Comparison of ENCODE assay signal across 18 cellular contexts in the genomic region with DNA sequence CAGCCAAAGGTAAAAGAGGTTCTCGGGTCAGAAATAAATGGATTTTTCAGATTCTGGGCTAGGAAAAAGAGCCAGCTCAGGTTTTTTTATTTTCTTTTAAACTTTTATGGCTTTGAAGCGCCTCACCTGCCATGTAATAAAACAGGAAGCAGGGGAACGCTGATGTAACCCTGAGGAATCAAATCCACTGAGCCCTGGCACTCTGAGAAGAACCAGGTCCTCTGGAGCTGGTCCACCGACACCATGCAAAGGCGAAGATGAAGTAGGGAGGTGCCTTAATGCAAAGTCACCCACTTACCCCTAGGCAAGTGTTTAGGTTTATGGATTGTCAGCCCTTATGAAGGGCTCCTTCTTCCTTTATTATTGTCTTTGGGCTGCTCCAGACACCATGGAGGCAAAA. TPM values are rescaled to one million over a fixed set of nuclear protein-coding genes. Genes with fewer than 3 reads are reported as not detected.
DNase-seq lines count a peak whose midpoint lies in the region; ATAC-seq and TF ChIP-seq lines count a peak whose summit lies in the region.
"Had no signal": no experiment of that assay in that cellular context is flagged by ENCODE, and none has a peak within 500 bp of the region (broad histone marks: within the 10 kb centered on the region; RNA-seq: fewer than 3 reads in every experiment).

No MANE protein-coding gene starts in this region.

- TF ChIP-seq POLR2A in IMR-90 (IDR thresholded peaks at IDR 0.05; ENCODE audit: low read depth, low read length) = no peak

- H3K27ac ChIP-seq in ACC112 (ENCODE audit: low read depth, low read length) (no peak overlapping the region), IMR-90 (ENCODE audit: insufficient read depth, low read length) (peak overlapping the region; percentile 7; the same call in 1 of the 2 replicates), rectal smooth muscle tissue (ENCODE audit: low read depth, low read length) (peak overlapping the region; percentile 81)
- H3K27ac ChIP-seq in naive thymus-derived CD4-positive, alpha-beta T cell (ENCODE audit: low read depth, low read length) = no peak overlapping the region

- TF ChIP-seq RAD21 in IMR-90 (IDR thresholded peaks at IDR 0.05; ENCODE audit: low read length) = no peak

- peak overlapping the region; percentile 39; the same call in 1 of the 2 replicates for H3K56ac ChIP-seq in IMR-90 (ENCODE audit: extremely low read depth, insufficient read depth, low read length)

- dilution Hi-C loops in IMR-90 (cut with HindIII; ENCODE audit: low sequenced_read_pairs, unreplicated experiment) = no loop called here

- H3K9me3 Mint-ChIP-seq in naive thymus-derived CD4-positive, alpha-beta T cell = peaks cover 0 to 3% (median 0%) of the 10 kb centered on the region in 11 donors
- H3K9me3 Mint-ChIP-seq: activated naive CD8-positive, alpha-beta T cell treated with anti-CD3 and anti-CD28 coated beads, Interleukin-2, amount 50 U/mL, for 24 hours; activated T-helper 2 cell treated with anti-CD3 and anti-CD28 coated beads, Interferon-gamma antibody, Interleukin-2, Interleukin-4, amounts not matched to agents 10 μg/mL and 5 μg/mL and 100 μg/mL, durations not matched to agents 14 hours and 24 hours and 36 hours; CD8-positive, alpha-beta T cell had no signal

- H3K9me1 ChIP-seq in IMR-90 (ENCODE audit: insufficient read depth, low read length) = peaks cover 16% of the 10 kb centered on the region

- H3K4me1 ChIP-seq in ACC112 (ENCODE audit: control insufficient read depth, insufficient read depth, low read length, unreplicated experiment) (peaks cover 10% of the 10 kb centered on the region), IMR-90 (ENCODE audit: control insufficient read depth, insufficient read depth, low read length) (peaks cover 30% of the 10 kb centered on the region), rectal smooth muscle tissue (ENCODE audit: control insufficient read depth, insufficient read depth, low read length) (peaks cover 2% of the 10 kb centered on the region)
- H3K4me1 ChIP-seq in naive thymus-derived CD4-positive, alpha-beta T cell (ENCODE audit: control insufficient read depth in 2 of 2, insufficient read depth in 2 of 2, low read length in 2 of 2) = no peaks in the 10 kb centered on the region
- H3K4me1 ChIP-seq: Peyer's patch had no signal

- DNase-seq in IMR-90 = no peak
- no peak for DNase-seq in fibroblast of pulmonary artery (ENCODE audit: low read depth)
- no peak for DNase-seq in stimulated activated CD4-positive, alpha-beta T cell treated with anti-CD3 and anti-CD28 coated beads, Interleukin-2, amount 100 ng/mL, for 24 hours
- DNase-seq in LoVo (ENCODE audit: low spot score) = no peak
- no peak for DNase-seq in naive thymus-derived CD4-positive, alpha-beta T cell
- no peak for DNase-seq in GM10266 (ENCODE audit: extremely low spot score)
- DNase-seq: activated naive CD8-positive, alpha-beta T cell treated with anti-CD3 and anti-CD28 coated beads, Interleukin-2, amount 50 U/mL, for 24 hours; caudate nucleus; CD8-positive, alpha-beta T cell; effector memory CD4-positive, alpha-beta T cell; kidney glomerular epithelial cell; NCI-H1436; Peyer's patch; SK-N-SH; stimulated activated CD4-positive, alpha-beta T cell treated with anti-CD3 and anti-CD28 coated beads, Interleukin-2, amount 100 ng/mL, for 48 hours had no signal

- peaks cover 55 to 81% (median 70%) of the 10 kb centered on the region in 5 donors for H3K27me3 Mint-ChIP-seq in naive thymus-derived CD4-positive, alpha-beta T cell

- peak overlapping the region; percentile 89 for H3K4ac ChIP-seq in IMR-90 (ENCODE audit: low read depth, low read length)

- TF ChIP-seq CTCF in IMR-90 (conservative IDR thresholded peaks at IDR 0.05; ENCODE audit: low read depth, low read length) (no peak), fibroblast of pulmonary artery (IDR thresholded peaks at IDR 0.05; ENCODE audit: low read length, missing control alignments) (no peak), GM10266 (IDR thresholded peaks at IDR 0.05; ENCODE audit: control insufficient read depth, insufficient read depth, low read depth, missing control alignments) (no peak)

- peak overlapping the region; percentile 88 for H3K4me2 ChIP-seq in IMR-90 (ENCODE audit: low read depth, low read length)
- H3K4me2 ChIP-seq: SK-N-SH had no signal

- intact Hi-C loops in IMR-90 (cut with micrococcal nuclease) = loop anchor here (2.0 kb wide), 1 partner anchor 33 kb away; no protein-coding TSS in a partner anchor
- intact Hi-C loops in naive thymus-derived CD4-positive, alpha-beta T cell (cut with micrococcal nuclease) = no loop called here

- CTCF ChIA-PET in IMR-90 (lab: Yijun Ruan, JAX) = interaction anchor here (1.1 kb wide), 1 partner anchor 37 kb away, joined by 3 read pairs; no protein-coding TSS in a partner anchor
- CTCF ChIA-PET in naive thymus-derived CD4-positive, alpha-beta T cell (lab: Charles Lee) = no interaction called here

- no peaks in the 10 kb centered on the region for H3K36me3 ChIP-seq in ACC112 (ENCODE audit: insufficient read depth, low read length)
- H3K36me3 ChIP-seq in IMR-90 (ENCODE audit: control insufficient read depth, insufficient read depth, low read length) = 0 out of 2 replicates have a peak, but pooled peaks cover 4% of the 10 kb centered on the region
- no peaks in the 10 kb centered on the region for H3K36me3 ChIP-seq in rectal smooth muscle tissue (ENCODE audit: control insufficient read depth, insufficient read depth, low read length)
- no peaks in the 10 kb centered on the region for H3K36me3 ChIP-seq in naive thymus-derived CD4-positive, alpha-beta T cell (ENCODE audit: control insufficient read depth in 2 of 3, insufficient read depth in 3 of 3, low read length in 3 of 3)
- H3K36me3 ChIP-seq: Peyer's patch had no signal

- peaks cover 30 to 70% of the 10 kb centered on the region in 2 experiments for H3K79me1 ChIP-seq in IMR-90 (ENCODE audit: low read depth in 1 of 2, low read length in 2 of 2)

- in situ Hi-C loops in IMR-90 (cut with MboI; ENCODE audit: low sequenced_read_pairs) = no loop called here

- peak overlapping the region; percentile 9 to 45; a peak in 3 of 4 replicates for H4K8ac ChIP-seq in IMR-90 (ENCODE audit: low read depth in 2 of 2, low read length in 2 of 2)

- peak overlapping the region; percentile 56 for H2BK20ac ChIP-seq in IMR-90 (ENCODE audit: low read depth, low read length)

- peaks cover 0 to 15% (median 4%) of the 10 kb centered on the region in 7 donors for H3K4me1 Mint-ChIP-seq in naive thymus-derived CD4-positive, alpha-beta T cell
- H3K4me1 Mint-ChIP-seq: activated naive CD8-positive, alpha-beta T cell treated with anti-CD3 and anti-CD28 coated beads, Interleukin-2, amount 50 U/mL, for 24 hours had no signal

- H2BK15ac ChIP-seq in IMR-90 (ENCODE audit: low read depth, low read length) = peak overlapping the region; percentile 86; the same call in 2 of the 3 replicates

- H2AFZ ChIP-seq in ACC112 (ENCODE audit: low read length, unreplicated experiment) = no peak overlapping the region
- H2AFZ ChIP-seq in IMR-90 (replicated peaks; ENCODE audit: low read length, poor library complexity) = no peak overlapping the region

- H3K4me3 ChIP-seq in ACC112 (ENCODE audit: low read depth, low read length) (peak overlapping the region; percentile 34; the same call in 1 of the 2 replicates), IMR-90 (ENCODE audit: insufficient read depth, low read depth, low read length) (peak overlapping the region; percentile 94), fibroblast of pulmonary artery (replicated peaks; ENCODE audit: low read depth, low read length) (peak overlapping the region; percentile 75), rectal smooth muscle tissue (ENCODE audit: low read length) (no peak overlapping the region)
- H3K4me3 ChIP-seq in naive thymus-derived CD4-positive, alpha-beta T cell (ENCODE audit: low read length) = no peak overlapping the region

- H2AK9ac ChIP-seq in IMR-90 (replicated peaks; ENCODE audit: low read depth, low read length, poor library complexity) = no peak overlapping the region

- H4K91ac ChIP-seq in IMR-90 (ENCODE audit: insufficient read depth, low read depth, low read length) = peak overlapping the region; percentile 90

- H3K79me2 ChIP-seq in ACC112 (ENCODE audit: control insufficient read depth, insufficient read depth, low read length, unreplicated experiment) = no peaks in the 10 kb centered on the region

- H2BK5ac ChIP-seq in IMR-90 (ENCODE audit: low read depth, low read length, poor library complexity, severe bottlenecking) = no peak overlapping the region

- H3K27me3 ChIP-seq in ACC112 (ENCODE audit: insufficient read depth, low read length) (no peaks in the 10 kb centered on the region), IMR-90 (ENCODE audit: control insufficient read depth, insufficient read depth, low read length) (no peaks in the 10 kb centered on the region), rectal smooth muscle tissue (ENCODE audit: control insufficient read depth, insufficient read depth, low read length) (peaks cover 4% of the 10 kb centered on the region)
- H3K27me3 ChIP-seq in naive thymus-derived CD4-positive, alpha-beta T cell (ENCODE audit: control insufficient read depth in 2 of 2, insufficient read depth in 2 of 2, low read length in 2 of 2) = peaks cover 0 to 6% of the 10 kb centered on the region in 2 donors
- H3K27me3 ChIP-seq: Peyer's patch had no signal

- peak overlapping the region; percentile 88 for H2BK120ac ChIP-seq in IMR-90 (ENCODE audit: low read depth, low read length)

- H3K23ac ChIP-seq in IMR-90 (ENCODE audit: low read depth, low read length) = peak overlapping the region; percentile 80; the same call in 1 of the 2 replicates

- no CpG with 5 or more reads among the region's 5 CpGs for whole genome bisulfite sequencing in IMR-90 (ENCODE audit: extremely low coverage in 2 of 2, insufficient read length in 1 of 2), 2 experiments

- peak overlapping the region; percentile 90 for H2AK5ac ChIP-seq in IMR-90 (ENCODE audit: low read depth, low read length)

- peak overlapping the region; percentile 77 for H3K14ac ChIP-seq in IMR-90 (replicated peaks; ENCODE audit: low read depth, low read length)

- POLR2A ChIA-PET in IMR-90 (lab: Charles Lee; ENCODE audit: unreplicated experiment) = interaction anchor here (0.6 kb wide), 1 partner anchor 16 kb away, joined by 4 read pairs; no protein-coding TSS in a partner anchor
- POLR2A ChIA-PET in naive thymus-derived CD4-positive, alpha-beta T cell (lab: Charles Lee) = no interaction called here

- peaks cover 0 to 4% (median 0%) of the 10 kb centered on the region in 5 donors for H3K36me3 Mint-ChIP-seq in naive thymus-derived CD4-positive, alpha-beta T cell
- H3K36me3 Mint-ChIP-seq: CD8-positive, alpha-beta T cell had no signal

- peak overlapping the region; percentile 14; the same call in 1 of the 2 replicates for H4K5ac ChIP-seq in IMR-90 (ENCODE audit: low read depth, low read length)

- no peak overlapping the region for H3K4me3 Mint-ChIP-seq in naive thymus-derived CD4-positive, alpha-beta T cell
- H3K4me3 Mint-ChIP-seq: activated naive CD8-positive, alpha-beta T cell treated with anti-CD3 and anti-CD28 coated beads, Interleukin-2, amount 50 U/mL, for 24 hours; CD8-positive, alpha-beta T cell had no signal

- peak overlapping the region; percentile 98; the same call in 1 of the 2 replicates for H3K18ac ChIP-seq in IMR-90 (ENCODE audit: low read depth, low read length)

- H3K9ac ChIP-seq in IMR-90 (ENCODE audit: low read depth, low read length) (peak overlapping the region; percentile 91; the same call in 1 of the 2 replicates), rectal smooth muscle tissue (ENCODE audit: low read length) (no peak overlapping the region)
- H3K9ac ChIP-seq: SK-N-SH had no signal

- peaks cover 8% of the 10 kb centered on the region; the same call in 1 of the 2 replicates for H4K20me1 ChIP-seq in IMR-90 (ENCODE audit: insufficient read depth, low read length)

- BruUV-seq in IMR-90 (replicated peaks; lab: Mats Ljungman, UMichigan) = no TSS peak

- no peaks in the 10 kb centered on the region for H3K9me3 ChIP-seq in IMR-90 (ENCODE audit: control insufficient read depth, insufficient read depth, low read length)
- H3K9me3 ChIP-seq in naive thymus-derived CD4-positive, alpha-beta T cell (ENCODE audit: control insufficient read depth in 2 of 3, low read length in 3 of 3) = no peaks in the 10 kb centered on the region
- H3K9me3 ChIP-seq: Peyer's patch, SK-N-SH had no signal

- no peak overlapping the region for H3K27ac Mint-ChIP-seq in naive thymus-derived CD4-positive, alpha-beta T cell
- H3K27ac Mint-ChIP-seq: activated naive CD8-positive, alpha-beta T cell treated with anti-CD3 and anti-CD28 coated beads, Interleukin-2, amount 50 U/mL, for 24 hours; activated T-helper 2 cell treated with anti-CD3 and anti-CD28 coated beads, Interferon-gamma antibody, Interleukin-2, Interleukin-4, amounts not matched to agents 10 μg/mL and 5 μg/mL and 100 μg/mL, durations not matched to agents 14 hours and 24 hours and 36 hours; CD8-positive, alpha-beta T cell had no signal

- ATAC-seq in IMR-90 (ENCODE audit: low read depth) = no peak
- ATAC-seq in naive thymus-derived CD4-positive, alpha-beta T cell = no peak
- ATAC-seq: activated naive CD8-positive, alpha-beta T cell treated with anti-CD3 and anti-CD28 coated beads, Interleukin-2, amount 50 U/mL, for 24 hours; CD8-positive, alpha-beta T cell had no signal

RNA-seq across cellular contexts. Expression of gene PAMR1, which starts 1.6 kb away (rescaled TPM):
- 65.5 and 80.7 TPM in 2 replicates for total RNA-seq in IMR-90 (2012; rRNA removed)
- 67.5 and 70.7 TPM in 2 replicates for polyA plus RNA-seq in IMR-90 (2012; rRNA removed)
- polyA plus RNA-seq in IMR-90 (2012; cell fraction: cytosol; rRNA removed) = 61.3 and 83.4 TPM in 2 replicates
- 102 and 106 TPM in 2 replicates for polyA plus RNA-seq in IMR-90 (2012; cell fraction: nucleus; rRNA removed; ENCODE audit: low replicate concordance)
- total RNA-seq in naive thymus-derived CD4-positive, alpha-beta T cell = not detected
- polyA plus RNA-seq in naive thymus-derived CD4-positive, alpha-beta T cell = not detected
- total RNA-seq: activated T-helper 2 cell treated with anti-CD3 and anti-CD28 coated beads, Interferon-gamma antibody, Interleukin-2, Interleukin-4, amounts not matched to agents 10 μg/mL and 5 μg/mL and 100 μg/mL, durations not matched to agents 14 hours and 24 hours and 36 hours; CD8-positive, alpha-beta T cell had no signal

Comparison
In these comparisons a context has a peak if more than half of its experiments do, and no peak if none do; other contexts are left out.
1. H3K27ac ChIP-seq: peak in IMR-90 (single experiment) and rectal smooth muscle tissue (single experiment); none in ACC112 (single experiment) and naive thymus-derived CD4-positive, alpha-beta T cell (single experiment).
2. H3K4me3 ChIP-seq: peak in ACC112 (single experiment), IMR-90 (single experiment) and fibroblast of pulmonary artery (single experiment); none in rectal smooth muscle tissue (single experiment) and naive thymus-derived CD4-positive, alpha-beta T cell (single experiment).
3. RNA of gene PAMR1, which starts 1.6 kb away (total RNA-seq): 65.5 to 80.7 TPM in IMR-90; not detected in naive thymus-derived CD4-positive, alpha-beta T cell; every median in the first group is over 10 times any median in the second.